ENCODE assay signal across 20 cellular contexts in genomic region chr13:99439850-99440604, GRCh38.
"Had no signal": no experiment of that assay in that cellular context is flagged by ENCODE, and none has a peak within 500 bp of the region (broad histone marks: within the 10 kb centered on the region; RNA-seq: fewer than 3 reads in every experiment).

No MANE protein-coding gene starts in this region.

- ATAC-seq: activated CD8-positive, alpha-beta T cell treated with anti-CD3 and anti-CD28 coated beads for 36 hours; activated naive CD8-positive, alpha-beta T cell treated with anti-CD3 and anti-CD28 coated beads, Interleukin-2, amount 50 U/mL, for 24 hours; foreskin keratinocyte; left colon; stimulated activated memory B cell treated with anti-CD40 and anti-IgM and Interleukin-4, amounts not matched to agents 10 μg/mL and 1 μg/mL and 100 μg/mL, for 72 hours had no signal

- DNase-seq: activated B cell treated with CpG ODN at 0.5 μM for 24 hours; activated CD4-positive, alpha-beta T cell treated with anti-CD3 and anti-CD28 coated beads for 4 hours; activated CD8-positive, alpha-beta T cell treated with anti-CD3 and anti-CD28 coated beads for 36 hours; activated naive CD4-positive, alpha-beta T cell treated with Interleukin-2 at 50 U/mL for 16 hours; activated naive CD8-positive, alpha-beta T cell treated with anti-CD3 and anti-CD28 coated beads, Interleukin-2, amount 50 U/mL, for 24 hours; activated T-cell treated with anti-CD3 and anti-CD28 coated beads, Interleukin-2, amount 50 U/mL, for 24 hours; anterior cingulate cortex; central memory CD4-positive, alpha-beta T cell; endodermal cell; hippocampal formation; islet precursor cell; left colon; spleen; stimulated activated CD4-positive, alpha-beta T cell treated with anti-CD3 and anti-CD28 coated beads, Interleukin-4, amount 100 ng/mL, for 4 hours had no signal

- H3K9me3 ChIP-seq: spleen, thoracic aorta had no signal

- H3K9ac ChIP-seq: parathyroid adenoma had no signal

- H2AFZ ChIP-seq: parathyroid adenoma had no signal

- H3K4me3 ChIP-seq: lung, spleen, thoracic aorta had no signal

- H3K79me2 ChIP-seq: parathyroid adenoma had no signal

- H3K27ac ChIP-seq: foreskin keratinocyte, parathyroid adenoma, spleen, thoracic aorta had no signal

- FAIRE-seq: colon had no signal

- H3K4me1 ChIP-seq: foreskin keratinocyte, parathyroid adenoma had no signal

- H3K36me3 ChIP-seq: spleen, thoracic aorta had no signal
